In the genomic region with DNA sequence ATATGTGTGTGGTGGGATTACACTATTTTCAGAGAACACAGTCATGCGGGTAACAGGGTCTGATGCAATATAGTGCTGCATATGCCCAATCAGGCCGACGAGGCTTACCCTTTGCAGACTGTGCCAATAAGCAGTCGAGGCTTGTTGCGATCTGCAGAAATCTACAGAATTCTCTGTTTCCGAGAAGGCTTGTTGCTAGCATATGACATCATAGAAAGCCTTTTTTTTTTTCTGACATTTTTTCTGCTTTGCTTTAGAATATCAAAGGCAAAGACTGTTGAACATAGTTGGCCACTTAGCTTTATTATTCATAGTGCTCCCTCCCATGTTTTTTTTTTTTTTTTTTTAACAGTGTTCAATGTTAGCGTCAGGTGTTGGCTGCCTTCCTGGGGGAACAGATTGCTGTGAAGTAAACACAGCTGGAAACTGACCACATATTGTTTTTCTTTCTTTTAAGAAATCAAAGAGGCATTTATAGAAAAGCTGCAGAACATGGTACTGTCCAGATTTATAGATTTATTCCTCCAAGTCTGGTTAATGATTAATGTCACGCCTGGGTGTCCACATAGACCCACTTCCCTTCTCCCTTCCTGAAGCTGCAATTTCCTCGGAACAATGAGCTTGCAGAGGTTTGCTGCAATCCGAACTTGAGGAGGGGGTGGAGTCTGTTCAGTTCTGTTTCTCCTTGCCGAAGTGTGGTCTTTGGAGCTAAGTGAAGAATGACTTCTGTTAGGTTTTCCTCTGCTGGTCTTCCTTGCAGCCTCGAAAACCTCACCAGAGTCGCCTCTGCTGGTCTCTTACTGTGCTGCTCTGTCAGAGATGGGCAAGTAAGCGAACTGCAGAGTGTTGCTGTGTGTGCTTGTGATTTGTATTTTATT, we compare ENCODE assay signal across 8 cellular contexts.
DNase-seq lines count a peak whose midpoint lies in the region; ATAC-seq, FAIRE-seq and TF ChIP-seq lines count a peak whose summit lies in the region.

No MANE protein-coding gene starts in this region.

- 25% methylated on average over 14 of the region's 14 CpGs for WGBS in right cardiac atrium

- peaks cover 4% of the 10 kb centered on the region for H3K36me3 ChIP-seq in adipocyte (ENCODE audit: control insufficient read depth, insufficient read depth, low read length, severe bottlenecking)
- H3K36me3 ChIP-seq in CD4-positive, alpha-beta memory T cell (ENCODE audit: insufficient read depth, low read length), result no peaks in the 10 kb centered on the region

- POLR2A ChIA-PET in CD4-positive, alpha-beta memory T cell (lab: Charles Lee; ENCODE audit: partially characterized antibody), result no interaction called here

- peak overlapping the region; percentile 56 for H3K27ac ChIP-seq in right cardiac atrium (ENCODE audit: low read length)
- no peak overlapping the region for H3K27ac ChIP-seq in CD4-positive, alpha-beta memory T cell (ENCODE audit: low read depth, low read length)

- ATAC-seq in right cardiac atrium, result peak; percentile 75 to 77
- no peak for ATAC-seq in HG02884 (IDR thresholded peaks at IDR 0.05; ENCODE audit: unreplicated experiment)

- FAIRE-seq in GM18507 (lab: Jason Lieb, UNC), result peak; percentile 76

- intact Hi-C loops in right cardiac atrium (cut with DNase I), result no loop called here
- intact Hi-C loops in CD4-positive, alpha-beta memory T cell (cut with micrococcal nuclease), result no loop called here

- no peak overlapping the region for H3K4me3 Mint-ChIP-seq in CD4-positive, alpha-beta memory T cell

- no peaks in the 10 kb centered on the region for H3K27me3 Mint-ChIP-seq in CD4-positive, alpha-beta memory T cell

- CTCF ChIA-PET in CD4-positive, alpha-beta memory T cell (lab: Charles Lee; ENCODE audit: partially characterized antibody), result no interaction called here

- H3K9me3 Mint-ChIP-seq in CD4-positive, alpha-beta memory T cell, result no peaks in the 10 kb centered on the region

- H3K9me3 ChIP-seq in adipocyte (ENCODE audit: control insufficient read depth, low read length) (no peaks in the 10 kb centered on the region), right cardiac atrium (ENCODE audit: control insufficient read depth, low read length) (no peaks in the 10 kb centered on the region)
- H3K9me3 ChIP-seq in CD4-positive, alpha-beta memory T cell (ENCODE audit: control insufficient read depth in 1 of 2, low read length in 2 of 2), result no peaks in the 10 kb centered on the region

- no peak for TF ChIP-seq CTCF in LNCaP clone FGC (IDR thresholded peaks at IDR 0.05; ENCODE audit: control insufficient read depth, extremely low read depth, insufficient read depth)

- H3K27ac Mint-ChIP-seq in CD4-positive, alpha-beta memory T cell, result peak overlapping the region in 2 of 7 donors; percentile 46 to 48

- peaks cover 12 to 13% of the 10 kb centered on the region in 2 donors for H3K36me3 Mint-ChIP-seq in CD4-positive, alpha-beta memory T cell

- H3K27me3 ChIP-seq in adipocyte (replicated peaks; ENCODE audit: control insufficient read depth, insufficient read depth, low read length), result no peaks in the 10 kb centered on the region
- H3K27me3 ChIP-seq in right cardiac atrium (ENCODE audit: control insufficient read depth, insufficient read depth), result no peaks in the 10 kb centered on the region
- H3K27me3 ChIP-seq in CD4-positive, alpha-beta memory T cell (ENCODE audit: insufficient read depth, low read length), result no peaks in the 10 kb centered on the region

- DNase-seq in GM18507 (ENCODE audit: extremely low spot score, insufficient read length, low read depth) (no peak), LNCaP clone FGC (ENCODE audit: low read depth) (peak; percentile 58), adipocyte (ENCODE audit: low read depth) (peak; percentile 95), right cardiac atrium (peak in 2 of 3 donors; percentile 30 to 68), retina (peak; percentile 44), GDM1 (lab: John Stamatoyannopoulos, UW) (no peak)
- no peak for DNase-seq in CD4-positive, alpha-beta memory T cell

- H3K4me1 ChIP-seq in adipocyte (ENCODE audit: control insufficient read depth, insufficient read depth, low read length) (peaks cover 37% of the 10 kb centered on the region), right cardiac atrium (ENCODE audit: control insufficient read depth, insufficient read depth, low read length) (peaks cover 5% of the 10 kb centered on the region)
- no peaks in the 10 kb centered on the region for H3K4me1 ChIP-seq in CD4-positive, alpha-beta memory T cell (ENCODE audit: insufficient read depth, low read length)

- peak overlapping the region; percentile 85 for H3K9ac ChIP-seq in adipocyte (ENCODE audit: low read length)

- H3K4me3 ChIP-seq in LNCaP clone FGC (ENCODE audit: low read depth, low read length), result peak overlapping the region; percentile 11
- H3K4me3 ChIP-seq in adipocyte (ENCODE audit: low read length), result peak overlapping the region; percentile 80
- H3K4me3 ChIP-seq in right cardiac atrium (ENCODE audit: low read length), result peak overlapping the region; percentile 40
- no peak overlapping the region for H3K4me3 ChIP-seq in CD4-positive, alpha-beta memory T cell (ENCODE audit: low read length in 2 of 2)

- peaks cover 13 to 45% (median 20%) of the 10 kb centered on the region in 4 donors for H3K4me1 Mint-ChIP-seq in CD4-positive, alpha-beta memory T cell

Comparison
In these comparisons a context has a peak if more than half of its experiments do, and no peak if none do; other contexts are left out.
1. DNase-seq: peak in LNCaP clone FGC (single experiment), adipocyte (single experiment), right cardiac atrium (2 of 3) and retina (single experiment); none in GM18507 (single experiment), GDM1 (single experiment) and CD4-positive, alpha-beta memory T cell (0 of 5).
2. H3K4me3 ChIP-seq: peak in LNCaP clone FGC (single experiment), adipocyte (single experiment) and right cardiac atrium (single experiment); none in CD4-positive, alpha-beta memory T cell (0 of 2).